8 cellular contexts compared by ENCODE assay signal in genomic region chr2:9004338-9005204, GRCh38. TPM values are rescaled to one million over a fixed set of nuclear protein-coding genes. Genes with fewer than 3 reads are reported as not detected.
DNase-seq lines count a peak whose midpoint lies in the region; ATAC-seq and TF ChIP-seq lines count a peak whose summit lies in the region.

No MANE protein-coding gene starts in this region.

- H3K27ac ChIP-seq in AG04450 (ENCODE audit: low read depth, low read length): peak overlapping the region; percentile 71

- H3K27me3 Mint-ChIP-seq in activated naive CD8-positive, alpha-beta T cell treated with anti-CD3 and anti-CD28 coated beads, Interleukin-2, amount 10 ng/mL, durations not matched to agents 7 days and 5 days: peaks cover 18% of the 10 kb centered on the region
- H3K27me3 Mint-ChIP-seq in stimulated activated naive CD8-positive, alpha-beta T cell treated with anti-CD3 and anti-CD28 coated beads, Interleukin-15, amount 100 ng/mL, for 72 hours: peaks cover 11% of the 10 kb centered on the region

- CTCF ChIA-PET in AG04450 (lab: Charles Lee): interaction anchor here (0.6 kb wide), 1 partner anchor 330 kb away, joined by 6 read pairs; no protein-coding TSS in a partner anchor

- H3K27ac Mint-ChIP-seq in activated naive CD8-positive, alpha-beta T cell treated with anti-CD3 and anti-CD28 coated beads, Interleukin-2, amount 10 ng/mL, durations not matched to agents 7 days and 5 days: peak overlapping the region; percentile 60
- peak overlapping the region; percentile 59 to 89 for H3K27ac Mint-ChIP-seq in stimulated activated naive CD8-positive, alpha-beta T cell treated with anti-CD3 and anti-CD28 coated beads, Interleukin-15, amount 100 ng/mL, for 72 hours

- no peaks in the 10 kb centered on the region for H3K9me3 ChIP-seq in AG04450 (ENCODE audit: control insufficient read depth, insufficient read depth, low read length)

- no peaks in the 10 kb centered on the region for H3K27me3 ChIP-seq in AG04450 (ENCODE audit: control insufficient read depth, insufficient read depth, low read length)

- H3K9me3 Mint-ChIP-seq in activated naive CD8-positive, alpha-beta T cell treated with anti-CD3 and anti-CD28 coated beads, Interleukin-2, amount 10 ng/mL, durations not matched to agents 7 days and 5 days: no peaks in the 10 kb centered on the region
- no peaks in the 10 kb centered on the region for H3K9me3 Mint-ChIP-seq in stimulated activated naive CD8-positive, alpha-beta T cell treated with anti-CD3 and anti-CD28 coated beads, Interleukin-15, amount 100 ng/mL, for 72 hours

- peak overlapping the region; percentile 76 for H3K4me3 Mint-ChIP-seq in activated naive CD8-positive, alpha-beta T cell treated with anti-CD3 and anti-CD28 coated beads, Interleukin-2, amount 10 ng/mL, durations not matched to agents 7 days and 5 days
- peak overlapping the region; percentile 80 to 81 for H3K4me3 Mint-ChIP-seq in stimulated activated naive CD8-positive, alpha-beta T cell treated with anti-CD3 and anti-CD28 coated beads, Interleukin-15, amount 100 ng/mL, for 72 hours

- peak overlapping the region; percentile 72 for H3K4me3 ChIP-seq in AG04450 (ENCODE audit: low read depth, low read length)

- POLR2A ChIA-PET in AG04450 (lab: Yijun Ruan, JAX): interaction anchor here (0.6 kb wide), 2 partner anchors 20 to 25 kb away, joined by 3 read pairs; no protein-coding TSS in a partner anchor
- POLR2A ChIA-PET in activated naive CD8-positive, alpha-beta T cell treated with anti-CD3 and anti-CD28 coated beads, Interleukin-2, amount 10 ng/mL, durations not matched to agents 7 days and 5 days (lab: Charles Lee): no interaction called here

- DNase-seq in AG04450 (ENCODE audit: low read depth, low spot score) (no peak), iris pigment epithelial cell (ENCODE audit: low read depth) (peak; percentile 80), NCI-H510A treated with DMSO at 0.1 percent for 48 hours (lab: John Stamatoyannopoulos, UW) (no peak), NCI-H2081 treated with DMSO at 0.1 percent for 48 hours (lab: John Stamatoyannopoulos, UW) (no peak), pons (ENCODE audit: low spot score) (no peak)
- no peak for DNase-seq in activated naive CD8-positive, alpha-beta T cell treated with anti-CD3 and anti-CD28 coated beads, Interleukin-2, amount 10 ng/mL, durations not matched to agents 7 days and 5 days
- DNase-seq in stimulated activated naive CD8-positive, alpha-beta T cell treated with anti-CD3 and anti-CD28 coated beads, Interleukin-15, amount 100 ng/mL, for 72 hours: peak in 1 of 2 donors; percentile 38

- ATAC-seq in HG02885 (IDR thresholded peaks at IDR 0.05; ENCODE audit: poor library complexity, unreplicated experiment): peak; percentile 16
- no peak for ATAC-seq in activated naive CD8-positive, alpha-beta T cell treated with anti-CD3 and anti-CD28 coated beads, Interleukin-2, amount 10 ng/mL, durations not matched to agents 7 days and 5 days (ENCODE audit: low read depth)
- ATAC-seq in stimulated activated naive CD8-positive, alpha-beta T cell treated with anti-CD3 and anti-CD28 coated beads, Interleukin-15, amount 100 ng/mL, for 72 hours: peak; percentile 26

- no peaks in the 10 kb centered on the region for H3K36me3 Mint-ChIP-seq in activated naive CD8-positive, alpha-beta T cell treated with anti-CD3 and anti-CD28 coated beads, Interleukin-2, amount 10 ng/mL, durations not matched to agents 7 days and 5 days

- H3K4me1 Mint-ChIP-seq in activated naive CD8-positive, alpha-beta T cell treated with anti-CD3 and anti-CD28 coated beads, Interleukin-2, amount 10 ng/mL, durations not matched to agents 7 days and 5 days: peaks cover 11% of the 10 kb centered on the region
- H3K4me1 Mint-ChIP-seq in stimulated activated naive CD8-positive, alpha-beta T cell treated with anti-CD3 and anti-CD28 coated beads, Interleukin-15, amount 100 ng/mL, for 72 hours: peaks cover 19% of the 10 kb centered on the region

- TF ChIP-seq CTCF in AG04450 (IDR thresholded peaks at IDR 0.05; ENCODE audit: low read depth, low read length): no peak

RNA-seq across cellular contexts. Expression of gene MBOAT2, which starts 1.1 kb away (rescaled TPM):
- 59.2 and 75.2 TPM in 2 replicates for polyA plus RNA-seq in AG04450 (2011; rRNA removed)
- 32.4 and 62.7 TPM in 2 replicates for polyA minus RNA-seq in AG04450 (2011; rRNA and poly(A)+ RNA removed)
- total RNA-seq in activated naive CD8-positive, alpha-beta T cell treated with anti-CD3 and anti-CD28 coated beads, Interleukin-2, amount 10 ng/mL, durations not matched to agents 7 days and 5 days: 1 to 10 TPM; 3.6 to 4.0 TPM
